Comparison of ENCODE assay signal across 8 cellular contexts in the genomic region with DNA sequence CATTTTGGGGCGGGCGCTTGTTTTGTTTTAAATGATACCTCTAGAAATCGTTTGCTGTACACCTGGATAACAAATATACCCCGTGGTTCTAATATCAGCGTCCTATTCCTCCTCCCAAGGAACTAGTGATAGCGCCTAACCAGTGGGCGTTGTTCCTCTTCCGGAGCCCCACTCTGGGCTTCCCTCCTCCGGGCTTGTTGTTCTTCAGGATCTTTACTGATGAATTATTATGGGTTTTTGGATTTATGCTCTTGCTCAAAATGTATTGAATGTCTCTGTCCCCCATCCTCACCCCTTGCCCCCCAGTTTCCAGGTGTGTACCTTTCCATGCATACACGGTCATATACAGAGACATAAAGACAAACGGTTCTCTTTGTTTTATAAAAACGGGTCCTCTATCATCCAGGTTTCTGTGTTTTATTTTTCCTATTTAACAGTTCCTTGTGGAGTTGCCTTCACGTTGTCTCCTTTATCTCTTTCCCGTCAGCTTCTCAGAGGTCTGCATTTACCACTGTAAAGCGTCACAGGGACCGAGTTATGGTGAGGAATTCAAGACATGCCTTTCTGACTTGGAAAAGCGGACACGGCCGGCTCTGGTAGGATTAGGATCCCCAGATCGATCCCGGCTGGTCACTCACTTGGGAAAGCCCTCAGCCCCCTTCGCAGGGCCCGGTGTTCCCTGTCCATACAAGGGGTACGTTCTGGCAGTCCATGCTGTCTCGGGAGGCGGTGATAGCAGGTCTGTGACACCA. TPM values are rescaled to one million over a fixed set of nuclear protein-coding genes. Genes with fewer than 3 reads are reported as not detected.
DNase-seq lines count a peak whose midpoint lies in the region; ATAC-seq and TF ChIP-seq lines count a peak whose summit lies in the region.

No MANE protein-coding gene starts in this region.

- dilution Hi-C loops in mammary epithelial cell (cut with HindIII; ENCODE audit: low sequenced_read_pairs) = no loop called here

- H4K20me1 ChIP-seq in mammary epithelial cell (ENCODE audit: insufficient read depth, low read length) = no peaks in the 10 kb centered on the region

- TSS peak; percentile 61 for BruUV-seq in mammary epithelial cell (replicated peaks; lab: Mats Ljungman, UMichigan)

- DNase-seq in cardiac muscle cell (ENCODE audit: low read depth in 1 of 2, low spot score in 1 of 2) (peak in 1 of 2 donors; percentile 46), left ventricle myocardium superior (no peak), mammary epithelial cell (no peak), uterus (no peak), NCI-H1694 treated with DMSO at 0.1 percent for 48 hours (lab: John Stamatoyannopoulos, UW) (no peak), SIG-M5 treated with dmso at 0.1 percent for 504 hours (lab: John Stamatoyannopoulos, UW; ENCODE audit: unreplicated experiment) (no peak)

- peak overlapping the region; percentile 91 for H3K4me2 ChIP-seq in mammary epithelial cell (ENCODE audit: insufficient read depth, low read depth, low read length)

- TF ChIP-seq CTCF in cardiac muscle cell (IDR thresholded peaks at IDR 0.05; ENCODE audit: low read depth, low read length) (no peak), mammary epithelial cell (conservative IDR thresholded peaks at IDR 0.05 in 1 of 2, IDR thresholded peaks at IDR 0.05 in 1 of 2; ENCODE audit: extremely low read depth in 1 of 2, insufficient read depth in 1 of 2, low read depth in 1 of 2, low read length in 2 of 2) (no peak), uterus (IDR thresholded peaks at IDR 0.05) (no peak)

- CTCF ChIA-PET in mammary epithelial cell (lab: Charles Lee; ENCODE audit: low non-redundant PET) = interaction anchor here (0.6 kb wide), 2 partner anchors 12 to 42 kb away, joined by 3 to 7 read pairs; no protein-coding TSS in a partner anchor

- H3K4me3 ChIP-seq in cardiac muscle cell (peak overlapping the region; percentile 67), mammary epithelial cell (replicated peaks in 1 of 3; ENCODE audit: insufficient read depth in 1 of 3, low read depth in 2 of 3, low read length in 3 of 3) (peak overlapping the region; percentile 82 to 92 (median 91)), mesodermal cell (ENCODE audit: extremely low read depth, insufficient read depth, low read length, poor library complexity, severe bottlenecking) (peak overlapping the region; percentile 95), uterus (peak overlapping the region; percentile 66 to 84)

- H3K79me2 ChIP-seq in mammary epithelial cell (ENCODE audit: insufficient read depth, low read length) = peaks cover 47% of the 10 kb centered on the region

- 1% methylated on average over 25 of the region's 26 CpGs for WGBS in mammary epithelial cell (ENCODE audit: low coverage, missing lambda C conversion rate)
- 0 to 1% methylated on average over 16 to 26 of the region's 26 CpGs for WGBS in mesodermal cell (ENCODE audit: insufficient coverage in 2 of 2), 2 experiments

- in situ Hi-C loops in mammary epithelial cell (cut with MboI; ENCODE audit: low sequenced_read_pairs in 2 of 2) = no loop called here

- ATAC-seq in left ventricle myocardium superior (no peak), GM21619 (IDR thresholded peaks at IDR 0.05; ENCODE audit: unreplicated experiment) (no peak)

- no peaks in the 10 kb centered on the region for H3K9me3 ChIP-seq in cardiac muscle cell (ENCODE audit: low read depth)
- no peaks in the 10 kb centered on the region for H3K9me3 ChIP-seq in mammary epithelial cell (replicated peaks; ENCODE audit: insufficient read depth, low read length)
- H3K9me3 ChIP-seq in mesodermal cell (ENCODE audit: control insufficient read depth, low read length) = no peaks in the 10 kb centered on the region
- H3K9me3 ChIP-seq in uterus = no peaks in the 10 kb centered on the region

- no peaks in the 10 kb centered on the region for H3K36me3 ChIP-seq in cardiac muscle cell
- no peaks in the 10 kb centered on the region for H3K36me3 ChIP-seq in mammary epithelial cell (ENCODE audit: insufficient read depth, low read length)
- H3K36me3 ChIP-seq in mesodermal cell (ENCODE audit: control insufficient read depth, insufficient read depth, low read length) = no peaks in the 10 kb centered on the region
- no peaks in the 10 kb centered on the region for H3K36me3 ChIP-seq in uterus

- H3K9ac ChIP-seq in mammary epithelial cell (ENCODE audit: insufficient read depth, low read length) = peak overlapping the region; percentile 89

- peak overlapping the region; percentile 79 for H2AFZ ChIP-seq in mammary epithelial cell (ENCODE audit: low read depth, low read length)

- H3K27ac ChIP-seq in cardiac muscle cell (peak overlapping the region; percentile 84), mammary epithelial cell (ENCODE audit: insufficient read depth, low read depth, low read length) (peak overlapping the region; percentile 80), mesodermal cell (ENCODE audit: low read depth, low read length, severe bottlenecking) (peak overlapping the region; percentile 96), uterus (peak overlapping the region; percentile 94)

- peaks cover 50% of the 10 kb centered on the region for H3K4me1 ChIP-seq in cardiac muscle cell (ENCODE audit: low read depth)
- peaks cover 52% of the 10 kb centered on the region for H3K4me1 ChIP-seq in mammary epithelial cell (ENCODE audit: insufficient read depth, low read length)
- H3K4me1 ChIP-seq in mesodermal cell (ENCODE audit: control insufficient read depth, insufficient read depth, low read length, poor library complexity, severe bottlenecking) = peaks cover 47% of the 10 kb centered on the region
- peaks cover 0 to 9% of the 10 kb centered on the region in 2 donors for H3K4me1 ChIP-seq in uterus

- no peak for TF ChIP-seq POLR2A in uterus (IDR thresholded peaks at IDR 0.05)

- intact Hi-C loops in left ventricle myocardium superior (cut with micrococcal nuclease) = no loop called here
- intact Hi-C loops in mammary epithelial cell (cut with micrococcal nuclease) = loop anchor here (1.0 kb wide), 4 partner anchors 21 to 59 kb away; no protein-coding TSS in a partner anchor
- intact Hi-C loops in uterus (cut with DNase I; ENCODE audit: low total_unique reads) = no loop called here

- H3K27me3 ChIP-seq in cardiac muscle cell (no peaks in the 10 kb centered on the region), mammary epithelial cell (ENCODE audit: insufficient read depth, low read length) (no peaks in the 10 kb centered on the region), uterus (no peaks in the 10 kb centered on the region)

RNA-seq across cellular contexts. Expression of a gene that starts 0.7 kb away (rescaled TPM):
- total RNA-seq in cardiac muscle cell (54.8 and 72.2 TPM in 2 replicates), left ventricle myocardium superior (22.0 TPM), mammary epithelial cell (100 to 1,000 TPM in 1 of 2 donors, 10 to 100 TPM in 1; 47.8 to 137 TPM), uterus (100 to 1,000 TPM in 1 of 4 donors, 10 to 100 TPM in 3; 40.5 to 178 (median 59.7) TPM)
- polyA plus RNA-seq in cardiac muscle cell (17.7 and 19.2 TPM in 2 replicates), mammary epithelial cell (68.7 TPM)
- polyA minus RNA-seq in mammary epithelial cell = 80.7 TPM
- 46.7 TPM for polyA plus RNA-seq in mesodermal cell (2013, experiment 1 of 2)
- 42.4 TPM for polyA plus RNA-seq in mesodermal cell (2013, experiment 2 of 2)
